8 cellular contexts compared by ENCODE assay signal in the genomic region with DNA sequence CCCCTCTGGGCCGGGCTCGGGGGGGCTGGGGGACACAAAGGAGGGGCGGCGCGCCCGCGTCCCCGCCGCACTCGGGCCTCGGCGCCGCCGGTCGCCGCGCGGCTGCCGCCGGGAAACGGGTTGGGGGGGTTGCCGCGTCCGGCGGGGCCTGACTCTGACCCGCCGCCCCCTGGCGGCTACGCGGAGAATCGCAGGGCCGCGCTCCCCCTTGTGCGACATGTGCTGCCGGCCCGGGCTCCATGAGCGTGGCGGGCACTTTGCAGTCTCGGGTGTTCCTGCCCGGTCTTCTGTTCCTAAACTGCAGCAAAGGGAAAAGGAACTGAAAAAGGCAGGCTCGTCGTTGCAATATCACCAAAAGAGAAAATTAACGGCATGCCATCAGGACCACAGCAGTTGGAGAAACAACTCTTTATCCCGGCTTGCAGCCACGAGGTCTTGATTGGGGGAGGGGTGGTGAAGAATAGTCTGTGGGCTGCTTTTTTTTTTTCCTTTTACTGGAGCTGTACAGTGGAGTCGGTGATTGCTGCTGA. TPM values are rescaled to one million over a fixed set of nuclear protein-coding genes. Genes with fewer than 3 reads are reported as not detected.
A peak's percentile ranks its signal among the peaks of the same experiment; 100 is the strongest.
DNase-seq lines count a peak whose midpoint lies in the region; ATAC-seq and TF ChIP-seq lines count a peak whose summit lies in the region.

No MANE protein-coding gene starts in this region.

- peak overlapping the region; percentile 94 for H3K4me2 ChIP-seq in IMR-90 (ENCODE audit: low read depth, low read length)
- H3K4me2 ChIP-seq in PC-3 (ENCODE audit: low read length): peak overlapping the region; percentile 96

- peaks cover 4% of the 10 kb centered on the region for H3F3A ChIP-seq in PC-3 (ENCODE audit: low read length, unreplicated experiment)

- intact Hi-C loops in IMR-90 (cut with micrococcal nuclease) (no loop called here), PC-3 (cut with micrococcal nuclease) (loop anchor here (5.0 kb wide), 1 partner anchor 37 kb away; no protein-coding TSS in a partner anchor)

- H3K9me3 ChIP-seq in IMR-90 (ENCODE audit: control insufficient read depth, insufficient read depth, low read length) (no peaks in the 10 kb centered on the region), PC-3 (ENCODE audit: low read length) (no peaks in the 10 kb centered on the region)

- 0 out of 2 replicates have a peak, but pooled peaks have one; percentile 9 for TF ChIP-seq RAD21 in IMR-90 (IDR thresholded peaks at IDR 0.05; ENCODE audit: low read length)

- CTCF ChIA-PET in IMR-90 (lab: Yijun Ruan, JAX): interaction anchor here (0.7 to 1.0 kb wide), 3 partner anchors 9 to 24 kb away, joined by 3 to 4 read pairs (median 4); no protein-coding TSS in a partner anchor
- CTCF ChIA-PET in PC-3 (lab: Charles Lee): no interaction called here

- H3K79me2 ChIP-seq in PC-3 (ENCODE audit: low read length): peaks cover 48% of the 10 kb centered on the region

- H3K18ac ChIP-seq in IMR-90 (ENCODE audit: low read depth, low read length): no peak overlapping the region

- POLR2A ChIA-PET in IMR-90 (lab: Charles Lee; ENCODE audit: unreplicated experiment) (interaction anchor here (0.6 kb wide), 1 partner anchor 24 kb away, joined by 4 read pairs; no protein-coding TSS in a partner anchor), PC-3 (lab: Charles Lee; ENCODE audit: unreplicated experiment) (no interaction called here)

- dilution Hi-C loops in IMR-90 (cut with HindIII; ENCODE audit: low sequenced_read_pairs, unreplicated experiment): no loop called here

- H4K5ac ChIP-seq in IMR-90 (ENCODE audit: low read depth, low read length): no peak overlapping the region

- no peak overlapping the region for H2BK20ac ChIP-seq in IMR-90 (ENCODE audit: low read depth, low read length)

- peak overlapping the region; percentile 98 for H3K4me3 Mint-ChIP-seq in activated T-cell treated with anti-CD3 and anti-CD28 coated beads, Interleukin-2, amount 50 U/mL, for 4 hours

- H2AK9ac ChIP-seq in IMR-90 (replicated peaks; ENCODE audit: low read depth, low read length, poor library complexity): peak overlapping the region; percentile 84

- peaks cover 8% of the 10 kb centered on the region; the same call in 1 of the 2 replicates for H3K27me3 ChIP-seq in IMR-90 (ENCODE audit: control insufficient read depth, insufficient read depth, low read length)
- peaks cover 27% of the 10 kb centered on the region for H3K27me3 ChIP-seq in PC-3 (ENCODE audit: low read length)

- H3K9me2 ChIP-seq in PC-3 (replicated peaks; ENCODE audit: low read length): no peaks in the 10 kb centered on the region

- no peak for TF ChIP-seq POLR2A in IMR-90 (IDR thresholded peaks at IDR 0.05; ENCODE audit: low read depth, low read length)

- ATAC-seq in GM21529 (IDR thresholded peaks at IDR 0.05; ENCODE audit: unreplicated experiment) (peak; percentile 48), IMR-90 (ENCODE audit: low read depth) (peak; percentile 80), PC-3 (peak; percentile 50), esophagus mucosa (peak; percentile 85)
- ATAC-seq in activated T-cell treated with anti-CD3 and anti-CD28 coated beads, Interleukin-2, amount 50 U/mL, for 4 hours: peak; percentile 38 to 39

- H3K23ac ChIP-seq in IMR-90 (ENCODE audit: low read depth, low read length): peak overlapping the region; percentile 95

- H2AFZ ChIP-seq in IMR-90 (replicated peaks; ENCODE audit: low read length, poor library complexity): peak overlapping the region; percentile 93
- H2AFZ ChIP-seq in PC-3 (ENCODE audit: low read length): peak overlapping the region; percentile 74

- peak overlapping the region; percentile 73 for H3K4me3 ChIP-seq in IMR-90 (ENCODE audit: insufficient read depth, low read depth, low read length)
- peak overlapping the region; percentile 90 for H3K4me3 ChIP-seq in PC-3 (ENCODE audit: low read length)

- WGBS in IMR-90 (ENCODE audit: extremely low coverage in 2 of 2, insufficient read length in 1 of 2), 2 experiments: 0% methylated on average over 8 of the region's 46 CpGs; no CpG with 5 or more reads in 1 of the 2 experiments

- H3K79me1 ChIP-seq in IMR-90 (ENCODE audit: low read depth in 1 of 2, low read length in 2 of 2): peaks cover 12 to 25% of the 10 kb centered on the region in 2 experiments

- no peaks in the 10 kb centered on the region for H3K9me1 ChIP-seq in IMR-90 (ENCODE audit: insufficient read depth, low read length)

- peak overlapping the region; percentile 13 to 66; a peak in 2 of 4 replicates for H4K8ac ChIP-seq in IMR-90 (ENCODE audit: low read depth in 2 of 2, low read length in 2 of 2)

- H3K27ac ChIP-seq in IMR-90 (ENCODE audit: insufficient read depth, low read length): peak overlapping the region; percentile 59
- peak overlapping the region; percentile 61 for H3K27ac ChIP-seq in PC-3 (ENCODE audit: low read length)

- H3K36me3 Mint-ChIP-seq in activated T-cell treated with anti-CD3 and anti-CD28 coated beads, Interleukin-2, amount 50 U/mL, for 4 hours (ENCODE audit: insufficient read depth): peaks cover 46% of the 10 kb centered on the region

- no peaks in the 10 kb centered on the region for H3K27me3 Mint-ChIP-seq in activated T-cell treated with anti-CD3 and anti-CD28 coated beads, Interleukin-2, amount 50 U/mL, for 4 hours (ENCODE audit: low read depth)

- H2BK5ac ChIP-seq in IMR-90 (ENCODE audit: low read depth, low read length, poor library complexity, severe bottlenecking): peak overlapping the region; percentile 82

- BruUV-seq in IMR-90 (replicated peaks; lab: Mats Ljungman, UMichigan): no TSS peak
- BruUV-seq in PC-3 (replicated peaks; lab: Mats Ljungman, UMichigan): no TSS peak

- H3K36me3 ChIP-seq in IMR-90 (ENCODE audit: control insufficient read depth, insufficient read depth, low read length): peaks cover 9% of the 10 kb centered on the region
- H3K36me3 ChIP-seq in PC-3 (ENCODE audit: low read depth, low read length): peaks cover 48% of the 10 kb centered on the region

- H3K9ac ChIP-seq in IMR-90 (ENCODE audit: low read depth, low read length) (peak overlapping the region; percentile 84), PC-3 (ENCODE audit: low read length) (peak overlapping the region; percentile 97)

- H2BK15ac ChIP-seq in IMR-90 (ENCODE audit: low read depth, low read length): no peak overlapping the region

- no peak overlapping the region for H2BK120ac ChIP-seq in IMR-90 (ENCODE audit: low read depth, low read length)

- H3K4me1 ChIP-seq in IMR-90 (ENCODE audit: control insufficient read depth, insufficient read depth, low read length): peaks cover 3% of the 10 kb centered on the region
- peaks cover 20% of the 10 kb centered on the region for H3K4me1 ChIP-seq in PC-3 (ENCODE audit: insufficient read depth, low read length)

- H2AK5ac ChIP-seq in IMR-90 (ENCODE audit: low read depth, low read length): no peak overlapping the region

- DNase-seq in DMS 273 treated with DMSO at 0.1 percent for 48 hours (lab: John Stamatoyannopoulos, UW) (peak; percentile 17), IMR-90 (peak; percentile 79), PC-3 (peak; percentile 83), myocyte (ENCODE audit: low read depth) (peak; percentile 91)
- peak; percentile 93 for DNase-seq in activated T-cell treated with anti-CD3 and anti-CD28 coated beads, Interleukin-2, amount 50 U/mL, for 4 hours
- peak; percentile 87 for DNase-seq in stimulated activated CD8-positive, alpha-beta memory T cell treated with anti-CD3 and anti-CD28 coated beads, Interleukin-7, amount 100 ng/mL, for 24 hours (ENCODE audit: low read depth)

- H3K56ac ChIP-seq in IMR-90 (ENCODE audit: extremely low read depth, insufficient read depth, low read length): peak overlapping the region; percentile 71

- TF ChIP-seq CTCF in IMR-90 (conservative IDR thresholded peaks at IDR 0.05; ENCODE audit: low read depth, low read length) (peak; percentile 90), PC-3 (conservative IDR thresholded peaks at IDR 0.05; ENCODE audit: low read depth, low read length) (peak; percentile 60)

- no peaks in the 10 kb centered on the region for H3K9me3 Mint-ChIP-seq in activated T-cell treated with anti-CD3 and anti-CD28 coated beads, Interleukin-2, amount 50 U/mL, for 4 hours

- peak overlapping the region; percentile 58; the same call in 1 of the 2 replicates for H4K91ac ChIP-seq in IMR-90 (ENCODE audit: insufficient read depth, low read depth, low read length)

- in situ Hi-C loops in IMR-90 (cut with MboI; ENCODE audit: low sequenced_read_pairs): no loop called here

- H3K4me1 Mint-ChIP-seq in activated T-cell treated with anti-CD3 and anti-CD28 coated beads, Interleukin-2, amount 50 U/mL, for 4 hours (ENCODE audit: low read depth): peaks cover 39% of the 10 kb centered on the region

- peak overlapping the region; percentile 82 for H3K4ac ChIP-seq in IMR-90 (ENCODE audit: low read depth, low read length)

- peak overlapping the region; percentile 81; the same call in 1 of the 2 replicates for H3K14ac ChIP-seq in IMR-90 (replicated peaks; ENCODE audit: low read depth, low read length)

- H4K20me1 ChIP-seq in IMR-90 (ENCODE audit: insufficient read depth, low read length): peaks cover 16% of the 10 kb centered on the region
- H4K20me1 ChIP-seq in PC-3 (ENCODE audit: low read length): peaks cover 46% of the 10 kb centered on the region

TF ChIP-seq in IMR-90, 13 proteins besides CTCF, POLR2A, EP300 and RAD21 (continues in another document):
- TF ChIP-seq MAZ (IDR thresholded peaks at IDR 0.05; ENCODE audit: borderline replicate concordance, low read depth, low read length) (peak; percentile 70), SMC3 (IDR thresholded peaks at IDR 0.05; ENCODE audit: low read depth, low read length) (0 out of 2 replicates have a peak, but pooled peaks have one; percentile 9), RCOR1 (IDR thresholded peaks at IDR 0.05; ENCODE audit: insufficient replicate concordance, low read length) (no peak)

RNA-seq across cellular contexts. Expression of a gene that starts 1.5 kb away (rescaled TPM):
- total RNA-seq in IMR-90 (2012; rRNA removed) (3.0 and 9.7 TPM in 2 replicates), PC-3 (2014; rRNA removed) (5.5 and 5.6 TPM in 2 replicates), esophagus mucosa (3.5 TPM), myocyte (3.6 and 4.6 TPM in 2 replicates)
- 0.75 and 0.77 TPM in 2 replicates for polyA plus RNA-seq in IMR-90 (2012; rRNA removed)
- polyA plus RNA-seq in IMR-90 (2012; cell fraction: cytosol; rRNA removed): 0.03 and 0.14 TPM in 2 replicates
- polyA plus RNA-seq in IMR-90 (2012; cell fraction: nucleus; rRNA removed; ENCODE audit: low replicate concordance): 0.27 and 3.9 TPM in 2 replicates
- total RNA-seq in activated T-cell treated with anti-CD3 and anti-CD28 coated beads, Interleukin-2, amount 50 U/mL, for 4 hours: 10 to 100 TPM; 33.9 to 35.6 (median 34.6) TPM
- polyA plus RNA-seq in myocyte (2012): 0.38 TPM

RNA-seq across cellular contexts. Expression of a gene that starts 49.5 kb away (rescaled TPM):
- 1.1 and 1.8 TPM in 2 replicates for total RNA-seq in IMR-90 (2012; rRNA removed)
- 0.94 and 1.1 TPM in 2 replicates for polyA plus RNA-seq in IMR-90 (2012; rRNA removed)
- 0.37 and 0.83 TPM in 2 replicates for polyA plus RNA-seq in IMR-90 (2012; cell fraction: cytosol; rRNA removed)
- 0.22 and 0.56 TPM in 2 replicates for polyA plus RNA-seq in IMR-90 (2012; cell fraction: nucleus; rRNA removed; ENCODE audit: low replicate concordance)
- not detected in 2 replicates for total RNA-seq in PC-3 (2014; rRNA removed)
- total RNA-seq in activated T-cell treated with anti-CD3 and anti-CD28 coated beads, Interleukin-2, amount 50 U/mL, for 4 hours: under 1 TPM in 2 of 3 donors, not detected in 1; 0.13 to 0.16 TPM
- not detected for total RNA-seq in esophagus mucosa
- total RNA-seq in myocyte: 0.21 TPM in 1 of 2 replicates, not detected in the other
- polyA plus RNA-seq in myocyte (2012): not detected

Comparison
In these comparisons a context has a peak if more than half of its experiments do, and no peak if none do; other contexts are left out.
1. Peak in every context shown above with its lines: DNase-seq, ATAC-seq, H3K4me3 ChIP-seq and H3K27ac ChIP-seq.
2. DNase-seq: peak in every context shown above with its lines; median percentile 93 in activated T-cell treated with anti-CD3 and anti-CD28 coated beads, Interleukin-2, amount 50 U/mL, for 4 hours; 91 in myocyte; 87 in stimulated activated CD8-positive, alpha-beta memory T cell treated with anti-CD3 and anti-CD28 coated beads, Interleukin-7, amount 100 ng/mL, for 24 hours; 83 in PC-3; 79 in IMR-90; 17 in DMS 273 treated with DMSO at 0.1 percent for 48 hours.